In genomic region chr4:145937990-145938611, GRCh38 we compare ENCODE assay signal across 9 cellular contexts. TPM values are rescaled to one million over a fixed set of nuclear protein-coding genes. Genes with fewer than 3 reads are reported as not detected.
DNase-seq lines count a peak whose midpoint lies in the region; ATAC-seq, FAIRE-seq and TF ChIP-seq lines count a peak whose summit lies in the region.
"Had no signal": no experiment of that assay in that cellular context is flagged by ENCODE, and none has a peak within 500 bp of the region (broad histone marks: within the 10 kb centered on the region; RNA-seq: fewer than 3 reads in every experiment).

No MANE protein-coding gene starts in this region.

- H3K27me3 Mint-ChIP-seq in T-cell: peaks cover 0 to 2% of the 10 kb centered on the region in 2 donors

- H3K4me3 ChIP-seq in GM12878 (peak overlapping the region; percentile 89), smooth muscle cell (peak overlapping the region; percentile 97)

- in situ Hi-C loops in GM12878 (cut with MboI): no loop called here

- H3K4me1 ChIP-seq in GM12878 (ENCODE audit: control insufficient read depth, insufficient read depth, low read length) (no peaks in the 10 kb centered on the region), smooth muscle cell (ENCODE audit: low read depth) (peaks cover 17% of the 10 kb centered on the region)

- H3K36me3 Mint-ChIP-seq in T-cell: no peaks in the 10 kb centered on the region

- H3K9ac ChIP-seq in GM12878 (ENCODE audit: control insufficient read depth, insufficient read depth, low read length) (peak overlapping the region; percentile 81), smooth muscle cell (ENCODE audit: low read depth) (peak overlapping the region; percentile 86)

- peak overlapping the region; percentile 84 to 90 for H3K27ac Mint-ChIP-seq in T-cell

- intact Hi-C loops in GM12878 (cut with micrococcal nuclease; ENCODE audit: unreplicated experiment): loop anchor here (2.0 to 10.0 kb wide), 8 partner anchors 51 to 756 kb away; partner anchors contain the start of genes MMAA and OTUD4

- peak overlapping the region; percentile 88 for H3K27ac ChIP-seq in GM12878 (ENCODE audit: control insufficient read depth, insufficient read depth)
- peak overlapping the region; percentile 79 for H3K27ac ChIP-seq in smooth muscle cell (ENCODE audit: low read depth)

- H3K9me3 ChIP-seq in GM12878 (replicated peaks; ENCODE audit: control insufficient read depth, insufficient read depth, low read length) (no peaks in the 10 kb centered on the region), smooth muscle cell (replicated peaks; ENCODE audit: low read depth) (no peaks in the 10 kb centered on the region)

- no peak for FAIRE-seq in GM12878 (lab: Jason Lieb, UNC)
- FAIRE-seq: colon had no signal

- ATAC-seq in HG03354 (IDR thresholded peaks at IDR 0.05; ENCODE audit: poor library complexity, severe bottlenecking, unreplicated experiment): peak; percentile 16
- ATAC-seq in T-cell (replicated peaks in 1 of 4): peak; percentile 51 to 67 (median 58)
- ATAC-seq in GM12878: peak; percentile 32

- TF ChIP-seq POLR2A in GM12878 (IDR thresholded peaks at IDR 0.05; ENCODE audit: low read depth, low read length): 0 out of 2 replicates have a peak, but pooled peaks have one; percentile 8

- CTCF ChIA-PET in T-cell (lab: Charles Lee): interaction anchor here (0.6 to 0.7 kb wide), 5 partner anchors 13 to 1654 kb away, joined by 3 to 6 read pairs (median 5); no protein-coding TSS in a partner anchor
- CTCF ChIA-PET in GM12878 (lab: Yijun Ruan, JAX): interaction anchor here (0.7 kb wide), 1 partner anchor 98 kb away, joined by 4 read pairs; no protein-coding TSS in a partner anchor

- no peak for TF ChIP-seq CTCF in GM12878 (IDR thresholded peaks at IDR 0.05 in 2 of 3, conservative IDR thresholded peaks at IDR 0.05 in 1 of 3; ENCODE audit: control insufficient read depth in 2 of 3, extremely low read depth in 1 of 3, insufficient read depth in 1 of 3, low read depth in 3 of 3, low read length in 3 of 3)
- TF ChIP-seq CTCF in smooth muscle cell (IDR thresholded peaks at IDR 0.05; ENCODE audit: borderline replicate concordance, insufficient read depth, poor library complexity, severe bottlenecking): no peak

- WGBS in GM12878 (ENCODE audit: insufficient coverage, insufficient replicate concordance, low lambda C conversion rate, missing lambda C conversion rate): 1% methylated on average over 14 of the region's 18 CpGs
- WGBS in smooth muscle cell (ENCODE audit: low lambda C conversion rate): 1% methylated on average over 18 of the region's 18 CpGs

- H3K27me3 ChIP-seq in GM12878 (replicated peaks in 1 of 2; ENCODE audit: control insufficient read depth in 2 of 2, insufficient read depth in 2 of 2, low read length in 1 of 2): no peaks in the 10 kb centered on the region
- no peaks in the 10 kb centered on the region for H3K27me3 ChIP-seq in smooth muscle cell (ENCODE audit: low read depth)

- RAD21 ChIA-PET in GM12878 (lab: Charles Lee; ENCODE audit: unreplicated experiment): interaction anchor here (0.6 to 2.8 kb wide), 8 partner anchors 8 to 343 kb away, joined by 3 to 12 read pairs (median 4); no protein-coding TSS in a partner anchor

- BruUV-seq in GM12878 (replicated peaks; lab: Mats Ljungman, UMichigan): no TSS peak

- H2AFZ ChIP-seq in GM12878 (ENCODE audit: control insufficient read depth, low read depth, low read length) (peak overlapping the region; percentile 63), smooth muscle cell (ENCODE audit: low read depth) (peak overlapping the region; percentile 97)

- H3K4me1 Mint-ChIP-seq in T-cell: peaks cover 32 to 48% (median 35%) of the 10 kb centered on the region in 3 donors

- TF ChIP-seq RAD21 in GM12878 (IDR thresholded peaks at IDR 0.05; ENCODE audit: insufficient read depth, low read depth, low read length): no peak

- H4K20me1 ChIP-seq in GM12878 (ENCODE audit: control insufficient read depth, insufficient read depth) (no peaks in the 10 kb centered on the region), smooth muscle cell (ENCODE audit: low read depth) (peaks cover 8% of the 10 kb centered on the region)

- H3K79me2 ChIP-seq in GM12878 (ENCODE audit: control insufficient read depth, insufficient read depth, low read length) (peaks cover 52% of the 10 kb centered on the region), smooth muscle cell (ENCODE audit: low read depth) (peaks cover 29% of the 10 kb centered on the region)

- POLR2A ChIA-PET in T-cell (lab: Charles Lee): interaction anchor here (0.6 kb wide), 2 partner anchors 24 to 50 kb away, joined by 4 to 5 read pairs; no protein-coding TSS in a partner anchor
- POLR2A ChIA-PET in GM12878 (lab: Charles Lee): interaction anchor here (0.7 to 1.9 kb wide), 3 partner anchors 8 to 526 kb away, joined by 3 to 8 read pairs (median 3); no protein-coding TSS in a partner anchor

- H3F3A ChIP-seq in smooth muscle cell (ENCODE audit: low read depth): no peaks in the 10 kb centered on the region

- SMC1A ChIA-PET in GM12878 (lab: Charles Lee; ENCODE audit: uncharacterized antibody, unreplicated experiment): interaction anchor here (0.7 to 2.5 kb wide), 7 partner anchors 7 to 521 kb away, joined by 3 to 11 read pairs (median 4); no protein-coding TSS in a partner anchor

- H3K4me3 Mint-ChIP-seq in T-cell: peak overlapping the region; percentile 90 to 92 (median 90)

- H3K4me2 ChIP-seq in GM12878 (ENCODE audit: control insufficient read depth, insufficient read depth): 0 out of 2 replicates have a peak overlapping the region, but pooled peaks have one; percentile 26
- peak overlapping the region; percentile 93 for H3K4me2 ChIP-seq in smooth muscle cell

- peak; percentile 44 for DNase-seq in ELR (ENCODE audit: low read depth)
- peak; percentile 21 to 63 (median 42) for DNase-seq in T-cell
- DNase-seq in GM12878 (ENCODE audit: low read depth, low spot score): no peak
- DNase-seq in iPS-NIHi11 (ENCODE audit: low spot score): peak; percentile 27
- DNase-seq in smooth muscle cell (lab: John Stamatoyannopoulos, UW; ENCODE audit: unreplicated experiment): peak; percentile 21
- DNase-seq in SIG-M5 (lab: John Stamatoyannopoulos, UW): no peak
- DNase-seq in NCI-H1930 (lab: John Stamatoyannopoulos, UW): no peak

- H3K36me3 ChIP-seq in GM12878 (ENCODE audit: control insufficient read depth in 2 of 2, insufficient read depth in 2 of 2, low read length in 1 of 2): no peaks in the 10 kb centered on the region
- no peaks in the 10 kb centered on the region for H3K36me3 ChIP-seq in smooth muscle cell (ENCODE audit: low read depth)

- TF ChIP-seq EP300 in GM12878 (IDR thresholded peaks at IDR 0.05; ENCODE audit: borderline replicate concordance in 1 of 2, control insufficient read depth in 1 of 2, low read depth in 2 of 2, low read length in 2 of 2): no peak

- H3K9me3 Mint-ChIP-seq in T-cell: no peaks in the 10 kb centered on the region

TF ChIP-seq in GM12878, 131 proteins besides CTCF, POLR2A, EP300 and RAD21 (continues in another document):
- peak; percentile 93 for TF ChIP-seq YY1 (IDR thresholded peaks at IDR 0.05; ENCODE audit: low read depth, low read length)
- TF ChIP-seq CHD1 (IDR thresholded peaks at IDR 0.05; ENCODE audit: low read depth, low read length): no peak
- peak; percentile 23; the same call in 1 of the 2 replicates for TF ChIP-seq MLLT1 (IDR thresholded peaks at IDR 0.05)
- TF ChIP-seq FOXM1 (IDR thresholded peaks at IDR 0.05; ENCODE audit: low read depth, low read length): no peak
- TF ChIP-seq HDGF (IDR thresholded peaks at IDR 0.05): 0 out of 2 replicates have a peak, but pooled peaks have one; percentile 13
- TF ChIP-seq RBBP5 (conservative IDR thresholded peaks at IDR 0.05): no peak
- TF ChIP-seq ZNF622 (IDR thresholded peaks at IDR 0.05): no peak
- no peak for TF ChIP-seq SPI1 (IDR thresholded peaks at IDR 0.05; ENCODE audit: borderline replicate concordance, insufficient read depth, low read depth, low read length)
- no peak for TF ChIP-seq IKZF1 (conservative IDR thresholded peaks at IDR 0.05)
- TF ChIP-seq MTA2 (IDR thresholded peaks at IDR 0.05; ENCODE audit: low read depth): no peak

RNA-seq across cellular contexts. Expression of gene ZNF827, which starts 0.5 kb away (rescaled TPM):
- total RNA-seq in T-cell (10 to 100 TPM; 17.3 to 24.8 (median 18.5) TPM), GM12878 (2014; rRNA removed) (12.6 and 13.7 TPM in 2 replicates), GM12878 (2014; rRNA removed; fragmentation: Illumina TruSeq; extraction: Trizol) (16.5 and 17.7 TPM in 2 replicates), GM12878 (2021) (24.4 and 31.5 TPM in 2 replicates), smooth muscle cell (8.3 and 12.8 TPM in 2 replicates)
- total RNA-seq in GM12878 (2013; cell fraction: nucleolus; rRNA removed): 140 and 166 TPM in 2 replicates
- polyA plus RNA-seq in GM12878 (2011; ENCODE audit: low read depth): 6.6 TPM
- polyA plus RNA-seq in GM12878 (2011; rRNA removed) (12.2 and 14.6 TPM in 2 replicates), GM12878 (2014; fragmentation: Illumina TruSeq; extraction: Trizol) (17.5 and 19.6 TPM in 2 replicates), GM12878 (2014; fragmentation: Nextera tagmentation; extraction: Ambion mirVana) (1 to 10 TPM; 3.8 to 5.8 TPM), GM12878 (2014; rRNA removed) (18.6 and 19.8 TPM in 2 replicates), GM12878 (2016; fragmentation: Nextera tagmentation; extraction: Ambion mirVana) (10 to 100 TPM in 1 of 2 experiments, 1 to 10 TPM in 1; 9.1 to 11.2 TPM), smooth muscle cell (6.5 and 8.7 TPM in 2 replicates)
- polyA plus RNA-seq in GM12878 (2011; cell fraction: cytosol; rRNA removed): 25.9 and 26.6 TPM in 2 replicates
- polyA plus RNA-seq in GM12878 (2011; cell fraction: nucleus; rRNA removed): 129 and 132 TPM in 2 replicates
- 16.9 and 17.4 TPM in 2 replicates for polyA plus RNA-seq in GM12878 (2012)
- 47.0 and 51.6 TPM in 2 replicates for polyA minus RNA-seq in GM12878 (2011; rRNA and poly(A)+ RNA removed)
- polyA minus RNA-seq in GM12878 (2011; cell fraction: cytosol; rRNA and poly(A)+ RNA removed): 11.9 and 15.4 TPM in 2 replicates
- polyA minus RNA-seq in GM12878 (2011; cell fraction: nucleus; rRNA and poly(A)+ RNA removed): 61.1 and 94.9 TPM in 2 replicates

Comparison
In these comparisons a context has a peak if more than half of its experiments do, and no peak if none do; other contexts are left out.
1. DNase-seq: peak in ELR (single experiment), T-cell (34 of 34), iPS-NIHi11 (single experiment) and smooth muscle cell (single experiment); none in GM12878 (single experiment), SIG-M5 (single experiment) and NCI-H1930 (0 of 2).
2. Peak in every context shown above with its lines, with median percentiles within 50 percentile points of each other: ATAC-seq.